22 cellular contexts compared by ENCODE assay signal in the genomic region with DNA sequence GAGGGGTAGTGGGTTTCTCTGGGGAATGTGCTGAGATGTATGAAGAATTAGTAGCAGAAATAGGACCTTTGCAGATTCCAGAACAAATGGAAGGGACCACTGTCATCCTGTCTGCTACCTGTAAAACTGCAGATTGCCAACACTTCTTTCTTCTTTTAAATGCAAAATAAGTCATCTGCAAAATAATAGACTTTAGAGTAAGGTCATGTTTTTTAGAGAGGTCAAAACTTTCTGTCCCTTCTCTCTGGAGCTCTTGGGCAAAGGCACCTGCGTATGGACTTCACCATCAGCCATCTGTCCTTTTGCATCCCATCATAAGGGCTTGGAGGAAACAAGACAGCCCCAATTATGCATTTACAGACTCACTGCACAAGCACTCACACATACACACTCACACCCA.
"Had no signal": no experiment of that assay in that cellular context is flagged by ENCODE, and none has a peak within 500 bp of the region (broad histone marks: within the 10 kb centered on the region; RNA-seq: fewer than 3 reads in every experiment).

No MANE protein-coding gene starts in this region.

- H3K9me3 ChIP-seq: esophagus squamous epithelium, left lung, mucosa of descending colon, neutrophil, pancreas, right lobe of liver, suprapubic skin, transverse colon, vagina had no signal

- H3K4me1 ChIP-seq: left lung, pancreas, transverse colon, vagina had no signal

- DNase-seq: cortex of kidney; effector memory CD8-positive, alpha-beta T cell; erythroblast; esophagus squamous epithelium; foreskin melanocyte; hypothalamus; left cardiac atrium; left lung; mesenchymal stem cell; mucosa of descending colon; naive B cell; pancreas; right lobe of liver; small intestine; stimulated activated CD4-positive, alpha-beta T cell treated with anti-CD3 and anti-CD28 coated beads, Interleukin-15, amount 100 ng/mL, for 24 hours; stimulated activated CD4-positive, alpha-beta T cell treated with anti-CD3 and anti-CD28 coated beads, Interleukin-2, amount 100 ng/mL, for 48 hours; stimulated activated naive B cell treated with anti-CD40 and anti-IgM and Interleukin-4, amounts not matched to agents 10 μg/mL and 1 μg/mL and 100 μg/mL, for 72 hours; transverse colon had no signal

- H3K36me3 ChIP-seq: esophagus squamous epithelium, left lung, neutrophil, pancreas, right lobe of liver, suprapubic skin, transverse colon, vagina had no signal

- H3K27me3 ChIP-seq: esophagus squamous epithelium, left lung, neutrophil, pancreas, right lobe of liver, suprapubic skin, transverse colon, vagina had no signal

- FAIRE-seq: islet of Langerhans, pancreas had no signal

- H3K4me3 ChIP-seq: esophagus squamous epithelium, left lung, mucosa of descending colon, pancreas, right lobe of liver, suprapubic skin, transverse colon, vagina had no signal

- H3K27ac ChIP-seq: esophagus squamous epithelium, left lung, neutrophil, pancreas, right lobe of liver, suprapubic skin, transverse colon, vagina had no signal
